In the genomic region with DNA sequence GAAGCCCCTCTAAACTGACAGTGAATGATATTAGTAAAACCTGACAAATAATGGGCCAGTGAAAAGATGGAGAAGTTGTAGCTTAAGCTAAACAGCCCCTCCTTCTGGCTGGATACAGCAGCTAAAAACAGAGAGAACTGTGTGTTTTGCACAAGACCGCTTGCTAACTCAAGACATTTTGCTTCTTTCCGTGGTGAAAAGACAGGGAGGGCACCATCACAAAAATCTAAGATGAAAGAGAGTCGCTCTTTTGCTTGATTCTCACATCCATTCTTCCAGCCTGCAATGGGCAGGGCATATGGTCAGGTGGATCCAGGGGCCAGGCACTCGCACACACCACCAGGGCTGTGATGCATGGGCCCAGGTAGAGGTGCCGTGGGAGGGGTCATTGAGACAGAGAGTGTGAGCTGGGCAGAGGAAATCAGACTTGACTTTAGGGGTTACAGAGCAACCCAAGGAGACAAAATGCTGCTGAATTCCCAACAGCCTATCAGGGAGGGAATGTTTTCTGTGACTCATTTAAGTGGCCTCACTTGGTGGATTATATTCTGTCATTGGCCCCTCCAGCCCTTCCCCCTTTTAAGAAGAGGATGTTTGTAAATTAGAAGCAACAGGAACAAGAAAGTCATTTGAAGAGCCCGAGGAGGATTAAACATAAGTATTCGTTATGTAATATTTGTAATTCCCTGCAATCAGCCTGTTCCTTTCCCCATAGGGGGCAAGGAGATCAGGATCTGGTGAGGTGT, we compare ENCODE assay signal across 7 cellular contexts. TPM values are rescaled to one million over a fixed set of nuclear protein-coding genes. Genes with fewer than 3 reads are reported as not detected.
DNase-seq lines count a peak whose midpoint lies in the region; ATAC-seq and TF ChIP-seq lines count a peak whose summit lies in the region.

No MANE protein-coding gene starts in this region.

- intact Hi-C loops in PC-3 (cut with micrococcal nuclease), result loop anchor here (5.0 kb wide), 2 partner anchors 36 to 206 kb away; partner anchors contain the start of gene HEBP1
- intact Hi-C loops in lower leg skin (cut with DNase I; ENCODE audit: low total_unique reads), result no loop called here

- 56 to 66% methylated on average over 7 of the region's 7 CpGs for WGBS in lower leg skin, 2 donors

- H3K27me3 ChIP-seq in PC-3 (ENCODE audit: low read length) (no peaks in the 10 kb centered on the region), skeletal muscle satellite cell (ENCODE audit: control insufficient read depth, insufficient read depth, low read length) (no peaks in the 10 kb centered on the region)

- no peaks in the 10 kb centered on the region for H3K9me2 ChIP-seq in PC-3 (replicated peaks; ENCODE audit: low read length)

- H3K4me3 ChIP-seq in PC-3 (ENCODE audit: low read length), result no peak overlapping the region
- H3K4me3 ChIP-seq in skeletal muscle satellite cell (ENCODE audit: low read length), result peak overlapping the region; percentile 4
- no peak overlapping the region for H3K4me3 ChIP-seq in lower leg skin (ENCODE audit: low read depth, poor library complexity, severe bottlenecking)

- BruUV-seq in PC-3 (replicated peaks; lab: Mats Ljungman, UMichigan), result no TSS peak

- H2AFZ ChIP-seq in PC-3 (ENCODE audit: low read length), result no peak overlapping the region

- H3K36me3 ChIP-seq in PC-3 (ENCODE audit: low read depth, low read length), result peaks cover 31% of the 10 kb centered on the region
- H3K36me3 ChIP-seq in skeletal muscle satellite cell (ENCODE audit: insufficient read depth, low read length), result peaks cover 68% of the 10 kb centered on the region

- H3K27ac ChIP-seq in PC-3 (ENCODE audit: low read length), result no peak overlapping the region

- CTCF ChIA-PET in PC-3 (lab: Charles Lee), result no interaction called here

- TF ChIP-seq CTCF in GM13977 (IDR thresholded peaks at IDR 0.05; ENCODE audit: extremely low read depth, insufficient read depth, missing control alignments) (peak; percentile 38), PC-3 (conservative IDR thresholded peaks at IDR 0.05; ENCODE audit: low read depth, low read length) (peak; percentile 57), lower leg skin (IDR thresholded peaks at IDR 0.05) (no peak)

- peaks cover 15% of the 10 kb centered on the region for H4K20me1 ChIP-seq in PC-3 (ENCODE audit: low read length)

- peaks cover 81% of the 10 kb centered on the region for H3K4me1 ChIP-seq in PC-3 (ENCODE audit: insufficient read depth, low read length)
- peaks cover 84% of the 10 kb centered on the region for H3K4me1 ChIP-seq in skeletal muscle satellite cell (ENCODE audit: control insufficient read depth, insufficient read depth, low read length)

- in situ Hi-C loops in GM13977 (cut with MboI; ENCODE audit: low pct_unique_long_range_greater_than_20kb, low sequenced_read_pairs, unreplicated experiment), result loop anchor here (10.0 to 25.0 kb wide), 3 partner anchors 196 to 421 kb away; partner anchors contain the start of genes APOLD1 and HEBP1

- peaks cover 9% of the 10 kb centered on the region for H3F3A ChIP-seq in PC-3 (ENCODE audit: low read length, unreplicated experiment)

- no peak for TF ChIP-seq POLR2A in lower leg skin (IDR thresholded peaks at IDR 0.05)

- POLR2A ChIA-PET in PC-3 (lab: Charles Lee; ENCODE audit: unreplicated experiment), result no interaction called here

- no peak for DNase-seq in GM13977 (ENCODE audit: low spot score)
- peak; percentile 55 for DNase-seq in PC-3
- DNase-seq in fibroblast of peridontal ligament (ENCODE audit: extremely low read depth), result peak; percentile 62
- DNase-seq in germinal center (ENCODE audit: low spot score), result no peak
- no peak for DNase-seq in NCI-H2081 (lab: John Stamatoyannopoulos, UW)
- no peak for DNase-seq in lower leg skin (ENCODE audit: low spot score in 2 of 2)

- H3K9ac ChIP-seq in PC-3 (ENCODE audit: low read length) (no peak overlapping the region), skeletal muscle satellite cell (ENCODE audit: low read depth, low read length) (peak overlapping the region; percentile 89)

- H3K79me2 ChIP-seq in PC-3 (ENCODE audit: low read length), result peaks cover 60% of the 10 kb centered on the region

- H3K9me3 ChIP-seq in PC-3 (ENCODE audit: low read length), result no peaks in the 10 kb centered on the region
- H3K9me3 ChIP-seq in skeletal muscle satellite cell (replicated peaks; ENCODE audit: low read length), result no peaks in the 10 kb centered on the region

- no peak for ATAC-seq in PC-3

- H3K4me2 ChIP-seq in PC-3 (ENCODE audit: low read length), result no peak overlapping the region
- peak overlapping the region; percentile 76 for H3K4me2 ChIP-seq in skeletal muscle satellite cell (ENCODE audit: low read length)

RNA-seq across cellular contexts. Expression of gene EMP1, which starts 12.2 kb away (rescaled TPM):
- total RNA-seq in PC-3 (2014; rRNA removed), result 158 and 187 TPM in 2 replicates
- 216 and 411 TPM in 2 replicates for total RNA-seq in skeletal muscle satellite cell (2012; rRNA removed)
- 100 to 1,000 TPM; 237 to 838 (median 402) TPM for total RNA-seq in lower leg skin

Comparison
In these comparisons a context has a peak if more than half of its experiments do, and no peak if none do; other contexts are left out.
1. DNase-seq: peak in PC-3 (single experiment) and fibroblast of peridontal ligament (single experiment); none in GM13977 (single experiment), germinal center (single experiment), NCI-H2081 (0 of 2) and lower leg skin (0 of 2).
2. CTCF ChIP-seq: peak in GM13977 (single experiment) and PC-3 (single experiment); none in lower leg skin (0 of 3).